ENCODE assay signal across 27 cellular contexts in the genomic region with DNA sequence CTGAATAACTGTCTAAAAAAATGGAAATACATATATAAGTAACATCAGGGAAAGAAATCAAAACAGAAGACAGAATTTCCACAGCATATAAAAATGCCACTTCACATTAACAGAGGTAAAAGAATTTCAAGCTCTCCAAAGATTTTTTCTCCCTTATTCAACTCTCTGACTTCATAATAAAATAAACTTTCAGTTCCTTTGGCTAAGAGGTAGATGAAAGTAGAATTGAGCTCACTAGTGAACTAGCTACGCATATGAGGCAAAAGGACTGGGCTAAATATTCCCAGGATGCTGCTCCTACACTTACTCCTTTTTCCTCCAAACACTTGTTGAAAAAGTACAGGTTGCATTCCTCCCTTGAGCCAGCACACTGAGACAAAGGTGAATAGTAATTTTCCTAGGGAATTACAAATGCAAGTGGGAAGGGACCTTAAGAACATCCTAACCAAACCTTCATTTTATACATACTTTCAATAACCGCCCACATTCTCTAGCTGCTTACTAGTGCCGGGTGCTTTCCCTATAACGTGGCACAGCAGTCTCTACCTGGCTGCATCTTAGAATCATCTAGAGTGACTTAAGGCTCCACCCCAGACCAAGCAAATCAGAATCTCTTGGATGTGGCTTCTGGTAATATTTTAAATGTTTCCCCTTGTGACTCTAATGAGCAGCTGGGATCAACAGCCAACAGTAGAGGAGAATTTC.
DNase-seq lines count a peak whose midpoint lies in the region; ATAC-seq and TF ChIP-seq lines count a peak whose summit lies in the region.
"Had no signal": no experiment of that assay in that cellular context is flagged by ENCODE, and none has a peak within 500 bp of the region (broad histone marks: within the 10 kb centered on the region; RNA-seq: fewer than 3 reads in every experiment).

No MANE protein-coding gene starts in this region.

- peaks cover 5% of the 10 kb centered on the region for H3K4me1 Mint-ChIP-seq in endodermal cell
- H3K4me1 Mint-ChIP-seq: naive thymus-derived CD4-positive, alpha-beta T cell had no signal

- peak; percentile 39 for ATAC-seq in left lung
- no peak for ATAC-seq in GM21786 (IDR thresholded peaks at IDR 0.05; ENCODE audit: unreplicated experiment)
- ATAC-seq: gastrocnemius medialis; HCT116; naive thymus-derived CD4-positive, alpha-beta T cell; stimulated activated naive CD8-positive, alpha-beta T cell treated with anti-CD3 and anti-CD28 coated beads, Interleukin-15, amount 100 ng/mL, for 72 hours had no signal

- no peaks in the 10 kb centered on the region for H3K36me3 Mint-ChIP-seq in endodermal cell (ENCODE audit: low read depth)

- H3K4me3 ChIP-seq in left lung = no peak overlapping the region
- no peak overlapping the region for H3K4me3 ChIP-seq in endodermal cell (ENCODE audit: low read length)
- H3K4me3 ChIP-seq: gastrocnemius medialis, tibial artery had no signal

- intact Hi-C loops in left lung (cut with DNase I) = no loop called here

- peaks cover 0 to 6% of the 10 kb centered on the region in 2 donors for H3K27me3 ChIP-seq in left lung
- no peaks in the 10 kb centered on the region for H3K27me3 ChIP-seq in endodermal cell (ENCODE audit: control insufficient read depth, insufficient read depth, low read length, poor library complexity, severe bottlenecking)
- H3K27me3 ChIP-seq: gastrocnemius medialis had no signal

- H3K36me3 ChIP-seq in left lung = no peaks in the 10 kb centered on the region
- no peaks in the 10 kb centered on the region for H3K36me3 ChIP-seq in endodermal cell (ENCODE audit: control insufficient read depth, insufficient read depth, low read length)
- H3K36me3 ChIP-seq: gastrocnemius medialis, tibial artery had no signal

- H3K9ac ChIP-seq in endodermal cell (ENCODE audit: extremely low read depth, low read length, poor library complexity, severe bottlenecking) = no peak overlapping the region

- H3K27ac ChIP-seq in left lung = no peak overlapping the region
- no peak overlapping the region for H3K27ac ChIP-seq in endodermal cell (ENCODE audit: low read depth, low read length)
- H3K27ac ChIP-seq: gastrocnemius medialis, tibial artery had no signal

- peaks cover 2% of the 10 kb centered on the region for H3K27me3 Mint-ChIP-seq in endodermal cell (ENCODE audit: insufficient read depth)
- H3K27me3 Mint-ChIP-seq: activated T-cell treated with anti-CD3 and anti-CD28 coated beads, Interleukin-2, amount 50 U/mL, for 24 hours had no signal

- H3K4me1 ChIP-seq in left lung (no peaks in the 10 kb centered on the region), endodermal cell (ENCODE audit: control insufficient read depth, insufficient read depth, low read length) (no peaks in the 10 kb centered on the region)
- H3K4me1 ChIP-seq: gastrocnemius medialis, tibial artery had no signal

- H3K9me3 ChIP-seq in left lung (peaks cover 0 to 3% of the 10 kb centered on the region in 2 donors), endodermal cell (ENCODE audit: control insufficient read depth, low read length) (peaks cover 15% of the 10 kb centered on the region)
- H3K9me3 ChIP-seq: tibial artery had no signal

- no peak overlapping the region for H3K27ac Mint-ChIP-seq in endodermal cell
- H3K27ac Mint-ChIP-seq: activated T-cell treated with anti-CD3 and anti-CD28 coated beads, Interleukin-2, amount 50 U/mL, for 24 hours; naive thymus-derived CD4-positive, alpha-beta T cell; stimulated activated naive CD8-positive, alpha-beta T cell treated with anti-CD3 and anti-CD28 coated beads, Interleukin-15, amount 100 ng/mL, for 72 hours had no signal

- H3K4me3 Mint-ChIP-seq in endodermal cell = no peak overlapping the region
- H3K4me3 Mint-ChIP-seq: activated T-cell treated with anti-CD3 and anti-CD28 coated beads, Interleukin-2, amount 50 U/mL, for 24 hours; naive thymus-derived CD4-positive, alpha-beta T cell; stimulated activated naive CD8-positive, alpha-beta T cell treated with anti-CD3 and anti-CD28 coated beads, Interleukin-15, amount 100 ng/mL, for 72 hours had no signal

- peaks cover 10% of the 10 kb centered on the region for H3K9me3 Mint-ChIP-seq in endodermal cell

- 90 to 92% methylated on average over 2 to 4 of the region's 4 CpGs for WGBS in endodermal cell (ENCODE audit: insufficient coverage in 1 of 2, insufficient read length in 1 of 2), 2 experiments

- DNase-seq in A172 (ENCODE audit: low spot score) (peak; percentile 57), HS-27A (ENCODE audit: low read depth) (peak; percentile 34), astrocyte of the hippocampus (ENCODE audit: low read depth, low spot score) (peak; percentile 76), left lung (no peak), activated gamma-delta T cell (lab: John Stamatoyannopoulos, UW) (no peak), endodermal cell (no peak)
- DNase-seq in effector CD8-positive, alpha-beta T cell (lab: John Stamatoyannopoulos, UW) = no peak
- DNase-seq: 8988T; activated CD4-positive, alpha-beta T cell treated with anti-CD3 and anti-CD28 coated beads for 1 hour; activated CD8-positive, alpha-beta memory T cell treated with anti-CD3 and anti-CD28 coated beads for 24 hours; activated naive CD4-positive, alpha-beta T cell; activated T-cell treated with anti-CD3 and anti-CD28 coated beads, Interleukin-2, amount 50 U/mL, for 24 hours; anterior cingulate cortex; C1 segment of cervical spinal cord; gastrocnemius medialis; GF-D8; mesendoderm; naive thymus-derived CD4-positive, alpha-beta T cell; NCI-H1694 treated with DMSO at 0.1 percent for 48 hours; NCI-H2227 treated with DMSO at 0.1 percent for 48 hours; NCI-H748 treated with DMSO at 0.1 percent for 48 hours; retina; stimulated activated naive CD8-positive, alpha-beta T cell treated with anti-CD3 and anti-CD28 coated beads, Interleukin-15, amount 100 ng/mL, for 72 hours; T-helper 1 cell; tibial artery had no signal

- no peak for TF ChIP-seq CTCF in left lung (IDR thresholded peaks at IDR 0.05)
- no peak for TF ChIP-seq CTCF in endodermal cell (conservative IDR thresholded peaks at IDR 0.05)

Comparison
In these comparisons a context has a peak if more than half of its experiments do, and no peak if none do; other contexts are left out.
1. DNase-seq: peak in A172 (single experiment), HS-27A (single experiment) and astrocyte of the hippocampus (single experiment); none in left lung (0 of 2), activated gamma-delta T cell (single experiment), effector CD8-positive, alpha-beta T cell (single experiment) and endodermal cell (single experiment).